Comparison of ENCODE assay signal across 8 cellular contexts in genomic region chr16:12819126-12820117, GRCh38. TPM values are rescaled to one million over a fixed set of nuclear protein-coding genes. Genes with fewer than 3 reads are reported as not detected.
DNase-seq lines count a peak whose midpoint lies in the region; TF ChIP-seq lines count a peak whose summit lies in the region.

No MANE protein-coding gene starts in this region.

- H3K4me3 ChIP-seq in OCI-LY3 (ENCODE audit: low read length) (no peak overlapping the region), fibroblast of lung (replicated peaks in 1 of 4; ENCODE audit: control extremely low read depth in 1 of 4, insufficient read depth in 1 of 4, low read depth in 3 of 4, low read length in 4 of 4) (no peak overlapping the region), neural progenitor cell (no peak overlapping the region), suprapubic skin (no peak overlapping the region)

- H3K79me2 ChIP-seq in OCI-LY3 (ENCODE audit: low read length) (no peaks in the 10 kb centered on the region), fibroblast of lung (ENCODE audit: control insufficient read depth, insufficient read depth, low read length) (no peaks in the 10 kb centered on the region), neural progenitor cell (ENCODE audit: low read depth) (no peaks in the 10 kb centered on the region)

- WGBS in suprapubic skin, result 62% methylated on average over 18 of the region's 18 CpGs

- no peak for TF ChIP-seq POLR2A in suprapubic skin (IDR thresholded peaks at IDR 0.05)

- in situ Hi-C loops in ACHN (cut with HindIII; ENCODE audit: low pct_ligation_motif_present, low pct_unique_long_range_greater_than_20kb, low sequenced_read_pairs), result no loop called here

- peak; percentile 57 for DNase-seq in ACHN
- DNase-seq in GM20000 (ENCODE audit: low spot score), result peak; percentile 75
- DNase-seq in activated T-cell treated with anti-CD3 and anti-CD28 coated beads for 24 hours (ENCODE audit: low read depth), result peak; percentile 69
- peak; percentile 20 to 58 for DNase-seq in fibroblast of lung (ENCODE audit: low read depth in 2 of 2)
- peak; percentile 72 for DNase-seq in neural progenitor cell (ENCODE audit: low spot score)
- peak in 1 of 2 donors; percentile 67 for DNase-seq in suprapubic skin (ENCODE audit: low spot score in 2 of 2)
- no peak for DNase-seq in NCI-H187 treated with DMSO at 0.1 percent for 48 hours (lab: John Stamatoyannopoulos, UW)

- H3K27me3 Mint-ChIP-seq in neural progenitor cell (ENCODE audit: insufficient read depth, low read depth), result peaks cover 3% of the 10 kb centered on the region

- H3K9me3 Mint-ChIP-seq in neural progenitor cell, result no peaks in the 10 kb centered on the region

- H3K36me3 ChIP-seq in OCI-LY3 (replicated peaks; ENCODE audit: low read depth, low read length) (no peaks in the 10 kb centered on the region), fibroblast of lung (ENCODE audit: control insufficient read depth, insufficient read depth, low read length) (no peaks in the 10 kb centered on the region), neural progenitor cell (no peaks in the 10 kb centered on the region), suprapubic skin (no peaks in the 10 kb centered on the region)

- H3K27ac ChIP-seq in OCI-LY3 (ENCODE audit: low read length) (no peak overlapping the region), fibroblast of lung (ENCODE audit: insufficient read depth, low read length) (no peak overlapping the region), neural progenitor cell (no peak overlapping the region), suprapubic skin (no peak overlapping the region)

- H4K20me1 ChIP-seq in OCI-LY3 (ENCODE audit: insufficient read depth, low read length) (no peaks in the 10 kb centered on the region), fibroblast of lung (ENCODE audit: control insufficient read depth, extremely low read depth, insufficient read depth, low read length) (no peaks in the 10 kb centered on the region), neural progenitor cell (ENCODE audit: low read depth) (no peaks in the 10 kb centered on the region)

- no peaks in the 10 kb centered on the region for H3K36me3 Mint-ChIP-seq in neural progenitor cell

- peaks cover 5% of the 10 kb centered on the region for H3K4me1 Mint-ChIP-seq in neural progenitor cell

- H3K9ac ChIP-seq in OCI-LY3 (ENCODE audit: low read length) (no peak overlapping the region), fibroblast of lung (ENCODE audit: insufficient read depth, low read length) (no peak overlapping the region), neural progenitor cell (no peak overlapping the region)

- H3K4me2 ChIP-seq in OCI-LY3 (ENCODE audit: low read length), result no peak overlapping the region
- no peak overlapping the region for H3K4me2 ChIP-seq in fibroblast of lung (ENCODE audit: extremely low read depth, insufficient read depth, low read length)
- H3K4me2 ChIP-seq in neural progenitor cell, result no peak overlapping the region

- H2AFZ ChIP-seq in OCI-LY3 (ENCODE audit: low read depth, low read length) (no peak overlapping the region), fibroblast of lung (ENCODE audit: low read length) (no peak overlapping the region), neural progenitor cell (replicated peaks) (no peak overlapping the region)

- H3K4me3 Mint-ChIP-seq in neural progenitor cell, result no peak overlapping the region

- no peaks in the 10 kb centered on the region for H3F3A ChIP-seq in neural progenitor cell (ENCODE audit: low read depth)

- TF ChIP-seq CTCF in GM20000 (IDR thresholded peaks at IDR 0.05; ENCODE audit: extremely low read depth, missing control alignments) (peak; percentile 58), OCI-LY3 (IDR thresholded peaks at IDR 0.05; ENCODE audit: low read depth, low read length) (peak; percentile 83), fibroblast of lung (conservative IDR thresholded peaks at IDR 0.05 in 1 of 2, IDR thresholded peaks at IDR 0.05 in 1 of 2; ENCODE audit: low read depth in 1 of 2, low read length in 2 of 2) (peak; percentile 82 to 93), neural progenitor cell (IDR thresholded peaks at IDR 0.05) (peak; percentile 97), suprapubic skin (IDR thresholded peaks at IDR 0.05) (peak; percentile 61 to 68)

- no peak for TF ChIP-seq EP300 in suprapubic skin (IDR thresholded peaks at IDR 0.05)

- H3K27me3 ChIP-seq in OCI-LY3 (ENCODE audit: low read depth, low read length), result 0 out of 2 replicates have a peak, but pooled peaks cover 3% of the 10 kb centered on the region
- H3K27me3 ChIP-seq in fibroblast of lung (ENCODE audit: control insufficient read depth, insufficient read depth, low read length), result no peaks in the 10 kb centered on the region
- H3K27me3 ChIP-seq in neural progenitor cell, result no peaks in the 10 kb centered on the region
- H3K27me3 ChIP-seq in suprapubic skin, result no peaks in the 10 kb centered on the region

- H3K9me3 ChIP-seq in OCI-LY3 (ENCODE audit: insufficient read depth, low read length) (no peaks in the 10 kb centered on the region), fibroblast of lung (ENCODE audit: control insufficient read depth, insufficient read depth, low read depth, low read length) (no peaks in the 10 kb centered on the region), neural progenitor cell (ENCODE audit: low read depth) (no peaks in the 10 kb centered on the region), suprapubic skin (no peaks in the 10 kb centered on the region)

- peaks cover 8% of the 10 kb centered on the region for H3K4me1 ChIP-seq in OCI-LY3 (ENCODE audit: low read length)
- no peaks in the 10 kb centered on the region for H3K4me1 ChIP-seq in fibroblast of lung (ENCODE audit: control insufficient read depth, extremely low read depth, insufficient read depth, low read length)
- no peaks in the 10 kb centered on the region for H3K4me1 ChIP-seq in neural progenitor cell
- no peaks in the 10 kb centered on the region for H3K4me1 ChIP-seq in suprapubic skin

- no peak overlapping the region for H3K27ac Mint-ChIP-seq in neural progenitor cell

RNA-seq across cellular contexts. Expression of gene CPPED1, which starts 15.7 kb away (rescaled TPM):
- 5.6 and 7.4 TPM in 2 replicates for total RNA-seq in fibroblast of lung
- 19.8 and 21.1 TPM in 2 replicates for polyA plus RNA-seq in fibroblast of lung
- 12.5 and 16.0 TPM in 2 replicates for polyA plus RNA-seq in fibroblast of lung (2012)
- 3.3 and 9.1 TPM in 2 replicates for polyA minus RNA-seq in fibroblast of lung (ENCODE audit: low replicate concordance)
- 6.0 and 9.7 TPM in 2 replicates for total RNA-seq in neural progenitor cell (ENCODE audit: low replicate concordance)
- total RNA-seq in suprapubic skin, result 10 to 100 TPM in 2 of 4 donors, 1 to 10 TPM in 2; 8.7 to 13.3 (median 10.7) TPM
